Comparison of ENCODE assay signal across 31 cellular contexts in the genomic region with DNA sequence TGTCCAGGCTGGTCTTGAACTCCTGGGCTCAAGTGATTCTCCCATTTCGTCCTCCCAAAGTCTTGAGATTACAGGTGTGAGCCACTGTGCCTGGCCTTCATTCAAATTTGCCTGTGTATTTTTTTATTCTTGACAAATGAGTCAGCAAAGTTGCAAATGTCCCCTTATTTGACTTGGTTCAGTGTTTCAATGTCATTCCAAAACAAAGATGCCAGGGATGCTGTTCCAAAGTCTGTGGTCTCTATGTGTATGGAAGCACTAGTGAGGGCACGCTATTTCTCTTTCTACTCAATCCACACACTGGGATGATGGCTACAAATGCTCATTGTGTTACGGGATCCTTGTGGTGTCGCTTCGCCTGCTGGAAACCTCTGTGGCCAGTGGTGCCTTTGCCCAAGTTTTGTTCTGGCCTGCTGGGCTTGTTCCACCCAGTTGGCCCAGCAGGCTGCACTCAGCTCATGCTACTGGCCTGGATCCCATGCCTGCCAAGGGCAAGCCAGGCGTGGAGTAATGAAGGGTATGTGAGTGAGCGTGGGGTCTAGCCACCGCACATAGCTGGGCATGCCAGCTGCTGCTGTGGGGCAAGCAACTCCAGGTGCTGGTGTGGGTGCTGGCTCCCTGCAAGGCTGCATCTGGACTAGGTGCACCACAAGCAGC.
"Had no signal": no experiment of that assay in that cellular context is flagged by ENCODE, and none has a peak within 500 bp of the region (broad histone marks: within the 10 kb centered on the region; RNA-seq: fewer than 3 reads in every experiment).

No MANE protein-coding gene starts in this region.

- FAIRE-seq: islet of Langerhans, urothelium cell line had no signal

- H3K36me3 Mint-ChIP-seq: naive thymus-derived CD8-positive, alpha-beta T cell; stimulated activated memory B cell treated with anti-CD40 and anti-IgM and Interleukin-4, amounts not matched to agents 10 μg/mL and 1 μg/mL and 100 μg/mL, for 72 hours had no signal

- H2AFZ ChIP-seq: hepatocyte had no signal

- H3K4me1 Mint-ChIP-seq: nephron progenitor cell had no signal

- ATAC-seq: esophagus mucosa; foreskin keratinocyte; gastroesophageal sphincter; heart left ventricle; naive thymus-derived CD8-positive, alpha-beta T cell; stimulated activated memory B cell treated with anti-CD40 and anti-IgM and Interleukin-4, amounts not matched to agents 10 μg/mL and 1 μg/mL and 100 μg/mL, for 72 hours; stimulated activated naive CD8-positive, alpha-beta T cell treated with anti-CD3 and anti-CD28 coated beads, Interleukin-15, Interleukin-2, amounts not matched to agents 100 U/mL and 50 U/mL, for 24 hours had no signal

- H3K27me3 ChIP-seq: colonic mucosa, gastroesophageal sphincter, heart left ventricle, hepatocyte, ovary, sigmoid colon, spleen, tibial nerve, upper lobe of left lung had no signal

- H3K9me3 Mint-ChIP-seq: central memory CD8-positive, alpha-beta T cell; endodermal cell; naive thymus-derived CD8-positive, alpha-beta T cell; nephron progenitor cell; stimulated activated memory B cell treated with anti-CD40 and anti-IgM and Interleukin-4, amounts not matched to agents 10 μg/mL and 1 μg/mL and 100 μg/mL, for 72 hours had no signal

- H3K36me3 ChIP-seq: colonic mucosa, gastroesophageal sphincter, heart left ventricle, ovary, sigmoid colon, spleen, thoracic aorta, tibial nerve, upper lobe of left lung had no signal

- H3K27ac ChIP-seq: colonic mucosa, epithelial cell of prostate, foreskin keratinocyte, gastroesophageal sphincter, heart left ventricle, hepatocyte, ovary, sigmoid colon, skin epidermis, spleen, tibial nerve, upper lobe of left lung had no signal

- H3K4me3 ChIP-seq: colonic mucosa, gastroesophageal sphincter, heart left ventricle, hepatocyte, ovary, sigmoid colon, skin epidermis, spleen, thoracic aorta, tibial nerve, upper lobe of left lung had no signal

- DNase-seq: colonic mucosa; effector CD8-positive, alpha-beta T cell; endodermal cell; foreskin keratinocyte; heart left ventricle; left cardiac atrium; mesendoderm; midbrain; naive thymus-derived CD8-positive, alpha-beta T cell; nephron progenitor cell; occipital lobe; ovary; posterior cingulate gyrus; retina; sigmoid colon; spleen; stimulated activated CD4-positive, alpha-beta T cell treated with anti-CD3 and anti-CD28 coated beads, Interleukin-4, amount 100 ng/mL, for 4 hours; stimulated activated naive CD8-positive, alpha-beta T cell treated with anti-CD3 and anti-CD28 coated beads, Interleukin-15, Interleukin-2, amounts not matched to agents 100 U/mL and 50 U/mL, for 24 hours had no signal

- H3K4me3 Mint-ChIP-seq: central memory CD8-positive, alpha-beta T cell; dendritic cell treated with granulocyte-macrophage colony-stimulating factor and Interleukin-4, amounts not matched to agents 40 ng/mL and 50 ng/mL, for 4 days; endodermal cell; naive thymus-derived CD8-positive, alpha-beta T cell; nephron progenitor cell; stimulated activated memory B cell treated with anti-CD40 and anti-IgM and Interleukin-4, amounts not matched to agents 10 μg/mL and 1 μg/mL and 100 μg/mL, for 72 hours had no signal

- H3K4me1 ChIP-seq: colonic mucosa, foreskin keratinocyte had no signal

- H3K27me3 Mint-ChIP-seq: central memory CD8-positive, alpha-beta T cell; dendritic cell treated with granulocyte-macrophage colony-stimulating factor and Interleukin-4, amounts not matched to agents 40 ng/mL and 50 ng/mL, for 4 days; naive thymus-derived CD8-positive, alpha-beta T cell; stimulated activated memory B cell treated with anti-CD40 and anti-IgM and Interleukin-4, amounts not matched to agents 10 μg/mL and 1 μg/mL and 100 μg/mL, for 72 hours had no signal

- H3K9me3 ChIP-seq: colonic mucosa, gastroesophageal sphincter, heart left ventricle, ovary, sigmoid colon, spleen, thoracic aorta, tibial nerve, upper lobe of left lung had no signal

- H3K79me2 ChIP-seq: hepatocyte had no signal

- H3K27ac Mint-ChIP-seq: dendritic cell treated with granulocyte-macrophage colony-stimulating factor and Interleukin-4, amounts not matched to agents 40 ng/mL and 50 ng/mL, for 4 days; endodermal cell; naive thymus-derived CD8-positive, alpha-beta T cell; nephron progenitor cell had no signal

- H3K4me2 ChIP-seq: hepatocyte had no signal
